ENCODE assay signal across 10 cellular contexts in genomic region chr6:16676978-16677377, GRCh38.
A peak's percentile ranks its signal among the peaks of the same experiment; 100 is the strongest.
DNase-seq lines count a peak whose midpoint lies in the region; ATAC-seq lines count a peak whose summit lies in the region.
"Had no signal": no experiment of that assay in that cellular context is flagged by ENCODE, and none has a peak within 500 bp of the region (broad histone marks: within the 10 kb centered on the region; RNA-seq: fewer than 3 reads in every experiment).

No MANE protein-coding gene starts in this region.

- intact Hi-C loops in Right ventricle myocardium superior (cut with DNase I), result no loop called here

- no peaks in the 10 kb centered on the region for H3K9me3 Mint-ChIP-seq in activated naive CD4-positive, alpha-beta T cell treated with anti-CD3 and anti-CD28 coated beads, Interleukin-2, amount 50 U/mL, for 72 hours

- H3K36me3 Mint-ChIP-seq in activated naive CD4-positive, alpha-beta T cell treated with anti-CD3 and anti-CD28 coated beads, Interleukin-2, amount 50 U/mL, for 72 hours, result peaks cover 0 to 16% of the 10 kb centered on the region in 2 donors

- H3K4me3 ChIP-seq in SJSA1, result no peak overlapping the region

- DNase-seq in GM04503 (ENCODE audit: low read depth) (peak; percentile 51), SJSA1 (ENCODE audit: low read depth in 1 of 2, low spot score in 2 of 2) (peak; percentile 74 to 81), Right ventricle myocardium superior (no peak), renal cortical epithelial cell (ENCODE audit: low read depth) (peak; percentile 91), NCI-H524 (lab: John Stamatoyannopoulos, UW) (no peak), NCI-H1436 (lab: John Stamatoyannopoulos, UW) (no peak)
- no peak for DNase-seq in activated naive CD4-positive, alpha-beta T cell treated with anti-CD3 and anti-CD28 coated beads, Interleukin-2, amount 50 U/mL, for 72 hours (ENCODE audit: low spot score in 2 of 2)
- DNase-seq: OCI-M1 had no signal

- peak; percentile 77 for ATAC-seq in Right ventricle myocardium superior (ENCODE audit: poor library complexity)
- ATAC-seq in HG03565 (IDR thresholded peaks at IDR 0.05; ENCODE audit: unreplicated experiment), result no peak
- ATAC-seq in activated naive CD4-positive, alpha-beta T cell treated with anti-CD3 and anti-CD28 coated beads, Interleukin-2, amount 50 U/mL, for 72 hours, result no peak

- no peak overlapping the region for H3K27ac Mint-ChIP-seq in activated naive CD4-positive, alpha-beta T cell treated with anti-CD3 and anti-CD28 coated beads, Interleukin-2, amount 50 U/mL, for 72 hours

- H3K27ac ChIP-seq in SJSA1, result peak overlapping the region; percentile 70

- no peaks in the 10 kb centered on the region for H3K27me3 ChIP-seq in SJSA1 (replicated peaks)
- H3K27me3 ChIP-seq: esophagus muscularis mucosa had no signal

- no peaks in the 10 kb centered on the region for H3K9me3 ChIP-seq in SJSA1 (replicated peaks)
- H3K9me3 ChIP-seq: esophagus muscularis mucosa had no signal

- peaks cover 60% of the 10 kb centered on the region for H3K4me1 ChIP-seq in SJSA1 (replicated peaks)

- H3K36me3 ChIP-seq in SJSA1, result no peaks in the 10 kb centered on the region
- H3K36me3 ChIP-seq: esophagus muscularis mucosa had no signal

Comparison
In these comparisons a context has a peak if more than half of its experiments do, and no peak if none do; other contexts are left out.
1. DNase-seq: peak in GM04503 (single experiment), SJSA1 (2 of 2) and renal cortical epithelial cell (single experiment); none in Right ventricle myocardium superior (single experiment), NCI-H524 (0 of 2), NCI-H1436 (single experiment) and activated naive CD4-positive, alpha-beta T cell treated with anti-CD3 and anti-CD28 coated beads, Interleukin-2, amount 50 U/mL, for 72 hours (0 of 2).